ENCODE assay signal across 9 cellular contexts in the genomic region with DNA sequence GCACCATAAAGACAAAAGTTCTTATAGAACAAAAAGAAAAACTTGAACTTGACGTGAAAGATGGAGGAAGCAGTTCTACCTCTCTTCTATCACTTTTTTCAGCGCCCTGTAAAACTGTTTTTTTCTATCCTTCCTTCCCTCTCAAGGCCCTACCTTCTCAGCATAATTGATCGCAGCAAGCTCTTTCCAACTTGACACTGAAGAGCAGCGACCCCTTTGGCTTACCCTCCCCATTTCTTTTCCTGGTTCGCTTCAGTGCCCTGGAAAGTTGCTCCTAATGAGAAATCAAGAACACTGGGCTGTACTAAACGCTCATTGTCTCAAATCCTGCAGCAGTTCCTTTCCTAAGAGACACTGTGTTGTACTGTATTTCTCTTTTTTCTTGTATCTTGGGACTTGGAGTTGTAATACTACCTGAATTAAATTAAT.
DNase-seq lines count a peak whose midpoint lies in the region; ATAC-seq and TF ChIP-seq lines count a peak whose summit lies in the region.
"Had no signal": no experiment of that assay in that cellular context is flagged by ENCODE, and none has a peak within 500 bp of the region (broad histone marks: within the 10 kb centered on the region; RNA-seq: fewer than 3 reads in every experiment).

No MANE protein-coding gene starts in this region.

- no peaks in the 10 kb centered on the region for H3K79me2 ChIP-seq in OCI-LY3 (ENCODE audit: low read length)

- H3K4me1 ChIP-seq in OCI-LY3 (ENCODE audit: low read length) (peaks cover 26% of the 10 kb centered on the region), gastroesophageal sphincter (peaks cover 0 to 31% (median 3%) of the 10 kb centered on the region in 3 donors)

- H3K4me2 ChIP-seq in OCI-LY3 (ENCODE audit: low read length) = peak overlapping the region; percentile 81

- TF ChIP-seq POLR2A in gastroesophageal sphincter (IDR thresholded peaks at IDR 0.05) = no peak

- no peak overlapping the region for H3K9ac ChIP-seq in OCI-LY3 (ENCODE audit: low read length)

- 23 to 24% methylated on average over 5 to 6 of the region's 6 CpGs for WGBS in gastroesophageal sphincter (ENCODE audit: low coverage in 1 of 2), 2 donors

- H3K27me3 ChIP-seq in OCI-LY3 (ENCODE audit: low read depth, low read length) = peaks cover 23% of the 10 kb centered on the region
- H3K27me3 ChIP-seq in gastroesophageal sphincter = no peaks in the 10 kb centered on the region

- H3K36me3 ChIP-seq in OCI-LY3 (replicated peaks; ENCODE audit: low read depth, low read length) (no peaks in the 10 kb centered on the region), gastroesophageal sphincter (no peaks in the 10 kb centered on the region)

- H2AFZ ChIP-seq in OCI-LY3 (ENCODE audit: low read depth, low read length) = peak overlapping the region; percentile 20; the same call in 1 of the 2 replicates

- in situ Hi-C loops in GM13976 (cut with MboI; ENCODE audit: low sequenced_read_pairs, unreplicated experiment) = no loop called here

- ATAC-seq in gastroesophageal sphincter = no peak
- ATAC-seq in GM19397 (IDR thresholded peaks at IDR 0.05; ENCODE audit: unreplicated experiment) = no peak

- H3K27ac ChIP-seq in OCI-LY3 (ENCODE audit: low read length) (no peak overlapping the region), gastroesophageal sphincter (peak overlapping the region in 1 of 4 donors; percentile 81)
- H3K27ac ChIP-seq: epithelial cell of prostate had no signal

- no peak for TF ChIP-seq EP300 in gastroesophageal sphincter (IDR thresholded peaks at IDR 0.05)

- TF ChIP-seq CTCF in GM13976 (IDR thresholded peaks at IDR 0.05; ENCODE audit: borderline replicate concordance, control extremely low read depth, extremely low read depth, insufficient read depth, missing control alignments) (peak; percentile 0), OCI-LY3 (IDR thresholded peaks at IDR 0.05; ENCODE audit: low read depth, low read length) (no peak), gastroesophageal sphincter (IDR thresholded peaks at IDR 0.05) (no peak), retinal pigment epithelial cell (conservative IDR thresholded peaks at IDR 0.05; ENCODE audit: low read depth, low read length) (peak; percentile 31), GM20000 (IDR thresholded peaks at IDR 0.05; ENCODE audit: extremely low read depth, missing control alignments) (no peak)

- DNase-seq in GM13976 (ENCODE audit: low spot score) (no peak), retinal pigment epithelial cell (ENCODE audit: low read depth) (no peak), GM20000 (ENCODE audit: low spot score) (no peak), NOMO-1 treated with dmso at 0.1 percent for 144 hours (lab: John Stamatoyannopoulos, UW; ENCODE audit: unreplicated experiment) (no peak)
- DNase-seq in stimulated activated CD4-positive, alpha-beta T cell treated with anti-CD3 and anti-CD28 coated beads, Interleukin-1b, Interleukin-23, amount 100 ng/mL, for 48 hours = no peak

- no peaks in the 10 kb centered on the region for H4K20me1 ChIP-seq in OCI-LY3 (ENCODE audit: insufficient read depth, low read length)

- peak overlapping the region; percentile 82 for H3K4me3 ChIP-seq in OCI-LY3 (ENCODE audit: low read length)
- H3K4me3 ChIP-seq in gastroesophageal sphincter = peak overlapping the region; percentile 72 to 76
- H3K4me3 ChIP-seq in retinal pigment epithelial cell (ENCODE audit: low read length) = peak overlapping the region; percentile 71

- H3K9me3 ChIP-seq in OCI-LY3 (ENCODE audit: insufficient read depth, low read length) (no peaks in the 10 kb centered on the region), gastroesophageal sphincter (no peaks in the 10 kb centered on the region)

Comparison
In these comparisons a context has a peak if more than half of its experiments do, and no peak if none do; other contexts are left out.
1. CTCF ChIP-seq: peak in GM13976 (single experiment) and retinal pigment epithelial cell (single experiment); none in OCI-LY3 (single experiment), gastroesophageal sphincter (0 of 4) and GM20000 (single experiment).
2. Peak in every context shown above with its lines, with median percentiles within 50 percentile points of each other: H3K4me3 ChIP-seq.